Comparison of ENCODE assay signal across 1 cellular context in genomic region chr9:123296174-123296573, GRCh38.
TF ChIP-seq lines count a peak whose summit lies in the region.

No MANE protein-coding gene starts in this region.

TF ChIP-seq in H1, 55 proteins besides CTCF, POLR2A, EP300 and RAD21:
- TF ChIP-seq TCF12 (IDR thresholded peaks at IDR 0.05; ENCODE audit: low read depth, low read length) (no peak), CREB1 (IDR thresholded peaks at IDR 0.05) (no peak), KDM1A (IDR thresholded peaks at IDR 0.05; ENCODE audit: borderline replicate concordance, low read length) (peak; percentile 94), CBX5 (IDR thresholded peaks at IDR 0.05; ENCODE audit: low read depth, low read length) (no peak), HDAC2 (IDR thresholded peaks at IDR 0.05; ENCODE audit: borderline replicate concordance in 1 of 2, low read depth in 2 of 2, low read length in 2 of 2) (peak in 1 of 2 experiments; percentile 70; a peak in 1 of 4 replicates)
